26 cellular contexts compared by ENCODE assay signal in the genomic region with DNA sequence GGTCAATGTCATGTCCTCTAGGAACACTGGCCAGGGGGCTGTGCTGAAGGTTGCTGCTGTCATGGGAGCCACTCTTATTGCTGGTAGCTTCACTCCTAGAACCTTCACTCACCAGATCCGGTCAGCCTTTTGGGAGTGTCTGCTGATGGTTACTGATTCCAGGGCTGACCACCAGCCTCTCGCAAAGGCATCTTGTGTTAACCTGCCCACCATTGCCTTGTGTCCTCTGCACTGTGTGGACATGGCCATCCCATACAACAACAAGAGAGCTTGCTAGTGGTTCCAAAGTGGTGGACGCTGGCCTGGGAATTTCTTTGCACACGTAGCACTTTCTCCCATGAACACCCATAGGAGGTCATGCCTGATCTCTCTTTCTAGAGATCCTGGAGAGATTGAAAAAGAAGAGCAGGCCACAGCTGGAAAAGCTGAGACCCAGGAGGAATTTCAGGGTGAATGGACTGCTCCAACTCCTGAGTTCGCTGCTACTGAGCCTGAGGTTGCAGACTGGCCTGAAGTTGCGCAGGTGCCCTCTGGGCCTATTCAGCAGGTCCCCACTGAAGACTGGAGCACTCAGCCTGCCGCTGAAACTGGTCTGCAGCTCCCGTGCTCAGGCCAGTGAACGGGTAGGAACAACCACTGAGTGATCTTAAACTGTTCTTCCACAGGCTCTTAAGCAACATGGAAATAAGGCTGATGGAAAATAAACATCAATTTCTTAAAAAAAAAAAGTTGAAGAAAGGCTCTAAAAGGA. TPM values are rescaled to one million over a fixed set of nuclear protein-coding genes. Genes with fewer than 3 reads are reported as not detected.
DNase-seq lines count a peak whose midpoint lies in the region; ATAC-seq, FAIRE-seq and TF ChIP-seq lines count a peak whose summit lies in the region.
"Had no signal": no experiment of that assay in that cellular context is flagged by ENCODE, and none has a peak within 500 bp of the region (broad histone marks: within the 10 kb centered on the region; RNA-seq: fewer than 3 reads in every experiment).

No MANE protein-coding gene starts in this region.

- no peak overlapping the region for H3K4me3 Mint-ChIP-seq in glutamatergic neuron (ENCODE audit: unreplicated experiment)
- H3K4me3 Mint-ChIP-seq: CD4-positive, CD25-positive, alpha-beta regulatory T cell; CD8-positive, alpha-beta memory T cell; IgD-negative memory B cell had no signal

- BruUV-seq in HepG2 (replicated peaks; lab: Mats Ljungman, UMichigan), result no TSS peak

- H3K36me3 ChIP-seq in adipocyte (ENCODE audit: control insufficient read depth, insufficient read depth, low read length, severe bottlenecking) (no peaks in the 10 kb centered on the region), HepG2 (replicated peaks in 1 of 2; ENCODE audit: control insufficient read depth in 1 of 2, insufficient read depth in 2 of 2, low read length in 2 of 2) (no peaks in the 10 kb centered on the region)
- H3K36me3 ChIP-seq: BE2C had no signal

- no peak overlapping the region for H3K27ac ChIP-seq in HepG2 (ENCODE audit: extremely low read length, insufficient read depth, low read length)
- H3K27ac ChIP-seq: GM23248, HL-60 had no signal

- H3K4me2 ChIP-seq in HepG2 (ENCODE audit: low read depth, low read length), result no peak overlapping the region

- in situ Hi-C loops in HepG2 (cut with HindIII; ENCODE audit: extremely low pct_ligation_motif_present, low pct_unique_long_range_greater_than_20kb), result no loop called here

- H3K4me1 Mint-ChIP-seq in glutamatergic neuron (ENCODE audit: low read depth, unreplicated experiment), result peaks cover 4% of the 10 kb centered on the region
- H3K4me1 Mint-ChIP-seq: IgD-negative memory B cell had no signal

- POLR2A ChIA-PET in HepG2 (lab: Yijun Ruan, JAX), result no interaction called here

- DNase-seq in adipocyte (ENCODE audit: low read depth), result no peak
- DNase-seq in HepG2 (ENCODE audit: low spot score), result no peak
- DNase-seq in NCI-H146 treated with DMSO at 0.1 percent for 48 hours (lab: John Stamatoyannopoulos, UW; ENCODE audit: unreplicated experiment), result no peak
- DNase-seq in glutamatergic neuron, result no peak
- DNase-seq: ACHN; BE2C; C1 segment of cervical spinal cord; CD4-positive, CD25-positive, alpha-beta regulatory T cell; CD8-positive, alpha-beta memory T cell; COR-L47; DMS 273 treated with DMSO at 0.1 percent for 48 hours; DMS53; DND-41; EL; GM23248; HCEC 1CT; KG1 had no signal

- no peak overlapping the region for H2AFZ ChIP-seq in HepG2 (ENCODE audit: low read length)
- H2AFZ ChIP-seq: GM23248 had no signal

- no peaks in the 10 kb centered on the region for H4K20me1 ChIP-seq in HepG2 (ENCODE audit: insufficient read depth, low read length)

- intact Hi-C loops in HepG2 (cut with micrococcal nuclease; ENCODE audit: unreplicated experiment), result no loop called here

- H3K9me3 Mint-ChIP-seq in glutamatergic neuron (ENCODE audit: unreplicated experiment), result no peaks in the 10 kb centered on the region
- H3K9me3 Mint-ChIP-seq: CD4-positive, CD25-positive, alpha-beta regulatory T cell; IgD-negative memory B cell had no signal

- TF ChIP-seq EP300 in HepG2 (IDR thresholded peaks at IDR 0.05; ENCODE audit: low read depth in 2 of 2, low read length in 2 of 2) (no peak), HepG2 (CRISPR knock-in tag; IDR thresholded peaks at IDR 0.05; ENCODE audit: borderline replicate concordance) (no peak)

- no peak for TF ChIP-seq RAD21 in HepG2 (CRISPR knock-in tag; IDR thresholded peaks at IDR 0.05)

- no peak overlapping the region for H3K27ac Mint-ChIP-seq in glutamatergic neuron (ENCODE audit: unreplicated experiment)
- H3K27ac Mint-ChIP-seq: CD4-positive, CD25-positive, alpha-beta regulatory T cell; CD8-positive, alpha-beta memory T cell; IgD-negative memory B cell had no signal

- H3K79me2 ChIP-seq in HepG2 (ENCODE audit: insufficient read depth, low read length), result no peaks in the 10 kb centered on the region

- peaks cover 11% of the 10 kb centered on the region for H3K4me1 ChIP-seq in adipocyte (ENCODE audit: control insufficient read depth, insufficient read depth, low read length)
- H3K4me1 ChIP-seq in HepG2 (ENCODE audit: insufficient read depth, low read length), result peaks cover 5% of the 10 kb centered on the region
- H3K4me1 ChIP-seq: BE2C had no signal

- H3K9ac ChIP-seq in adipocyte (ENCODE audit: low read length), result no peak overlapping the region
- H3K9ac ChIP-seq in HepG2 (ENCODE audit: insufficient read depth, low read depth, low read length), result no peak overlapping the region
- H3K9ac ChIP-seq: GM23248 had no signal

- no peak for TF ChIP-seq CTCF in HepG2 (CRISPR knock-in tag; IDR thresholded peaks at IDR 0.05)
- TF ChIP-seq CTCF in glutamatergic neuron (IDR thresholded peaks at IDR 0.05; ENCODE audit: partially characterized antibody, unreplicated experiment), result no peak

- H3K4me3 ChIP-seq in adipocyte (ENCODE audit: low read length) (peak overlapping the region; percentile 14), HepG2 (replicated peaks in 1 of 3; ENCODE audit: insufficient read depth in 1 of 3, low read depth in 2 of 3, low read length in 3 of 3) (no peak overlapping the region)
- H3K4me3 ChIP-seq: GM23248 had no signal

- 51% methylated on average over 8 of the region's 9 CpGs for WGBS in HepG2 (ENCODE audit: low lambda C conversion rate)

- CTCF ChIA-PET in HepG2 (lab: Yijun Ruan, JAX; ENCODE audit: low intra/inter-chr PET ratio, low total read pairs), result no interaction called here

- H3K27me3 ChIP-seq in adipocyte (replicated peaks; ENCODE audit: control insufficient read depth, insufficient read depth, low read length) (no peaks in the 10 kb centered on the region), HepG2 (ENCODE audit: control insufficient read depth in 1 of 2, insufficient read depth in 2 of 2, low read length in 2 of 2) (peaks cover 0 to 5% of the 10 kb centered on the region in 2 experiments; a peak in 1 of 5 replicates)
- H3K27me3 ChIP-seq: BE2C had no signal

- TF ChIP-seq POLR2A in HepG2 (IDR thresholded peaks at IDR 0.05; ENCODE audit: insufficient read depth in 1 of 2, low read depth in 2 of 2, low read length in 2 of 2), result no peak

- H3K9me3 ChIP-seq in adipocyte (ENCODE audit: control insufficient read depth, low read length) (no peaks in the 10 kb centered on the region), HepG2 (ENCODE audit: low read length) (no peaks in the 10 kb centered on the region)
- H3K9me3 ChIP-seq: BE2C had no signal

- H3K36me3 Mint-ChIP-seq in glutamatergic neuron (ENCODE audit: unreplicated experiment), result no peaks in the 10 kb centered on the region
- H3K36me3 Mint-ChIP-seq: CD4-positive, CD25-positive, alpha-beta regulatory T cell; CD8-positive, alpha-beta memory T cell; IgD-negative memory B cell had no signal

- no peaks in the 10 kb centered on the region for H3K27me3 Mint-ChIP-seq in glutamatergic neuron (ENCODE audit: unreplicated experiment)

- peak; percentile 57 for ATAC-seq in HepG2
- no peak for ATAC-seq in GM21423 (IDR thresholded peaks at IDR 0.05; ENCODE audit: unreplicated experiment)

- FAIRE-seq in HepG2 (lab: Jason Lieb, UNC), result no peak
- FAIRE-seq: A204.1, G401.6, GM12891, GM19239, H54 had no signal

RNA-seq across cellular contexts. Expression of a gene that starts 18.7 kb away (rescaled TPM):
- total RNA-seq in HepG2 (2016; rRNA removed; fragmentation: Illumina TruSeq; extraction: Trizol) (not detected in 2 replicates), glutamatergic neuron (ENCODE audit: unreplicated experiment) (not detected)
- total RNA-seq in HepG2 (2016; cell fraction: cytosol; rRNA removed; fragmentation: Illumina TruSeq; extraction: Trizol; ENCODE audit: low read depth), result not detected in 2 replicates
- not detected in 2 replicates for total RNA-seq in HepG2 (2016; cell fraction: insoluble cytoplasmic fraction; rRNA removed; fragmentation: Illumina TruSeq; extraction: Trizol)
- total RNA-seq in HepG2 (2016; cell fraction: membrane; rRNA removed; fragmentation: Illumina TruSeq; extraction: Trizol), result not detected in 2 replicates
- total RNA-seq in HepG2 (2016; cell fraction: nucleus; rRNA removed; fragmentation: Illumina TruSeq; extraction: Trizol), result not detected in 2 replicates
- polyA plus RNA-seq in HepG2 (2011; rRNA removed), result not detected in 2 replicates
- polyA plus RNA-seq in HepG2 (2011; cell fraction: cytosol; rRNA removed), result not detected in 2 replicates
- not detected in 2 replicates for polyA plus RNA-seq in HepG2 (2011; cell fraction: nucleus; rRNA removed)
- polyA plus RNA-seq in HepG2 (2012), result not detected in 2 replicates
- not detected in 2 replicates for polyA plus RNA-seq in HepG2 (2016; cell fraction: cytosol; fragmentation: Illumina TruSeq; extraction: Trizol; ENCODE audit: low read depth)
- not detected in 2 replicates for polyA plus RNA-seq in HepG2 (2016; cell fraction: insoluble cytoplasmic fraction; fragmentation: Illumina TruSeq; extraction: Trizol; ENCODE audit: low read depth)
- not detected in 2 replicates for polyA plus RNA-seq in HepG2 (2016; cell fraction: membrane; fragmentation: Illumina TruSeq; extraction: Trizol; ENCODE audit: low read depth)
- not detected in 2 replicates for polyA plus RNA-seq in HepG2 (2016; cell fraction: nucleus; fragmentation: Illumina TruSeq; extraction: Trizol; ENCODE audit: insufficient read depth, low read depth)
- not detected in 2 replicates for polyA minus RNA-seq in HepG2 (2011; rRNA and poly(A)+ RNA removed; ENCODE audit: low replicate concordance)
- not detected in 2 replicates for polyA minus RNA-seq in HepG2 (2011; cell fraction: cytosol; rRNA and poly(A)+ RNA removed)
- not detected in 2 replicates for polyA minus RNA-seq in HepG2 (2011; cell fraction: nucleus; rRNA and poly(A)+ RNA removed)
- total RNA-seq: CD4-positive, CD25-positive, alpha-beta regulatory T cell; CD8-positive, alpha-beta memory T cell; GM23248; HT1080 had no signal
- polyA plus RNA-seq: CD4-positive, CD25-positive, alpha-beta regulatory T cell; CD8-positive, alpha-beta memory T cell; GM23248; IgD-negative memory B cell had no signal

RNA-seq across cellular contexts. Expression of a gene that starts 45.1 kb away (rescaled TPM):
- total RNA-seq in HepG2 (2016; rRNA removed; fragmentation: Illumina TruSeq; extraction: Trizol) (not detected in 2 replicates), glutamatergic neuron (ENCODE audit: unreplicated experiment) (not detected)
- total RNA-seq in HepG2 (2016; cell fraction: cytosol; rRNA removed; fragmentation: Illumina TruSeq; extraction: Trizol; ENCODE audit: low read depth), result not detected in 2 replicates
- total RNA-seq in HepG2 (2016; cell fraction: insoluble cytoplasmic fraction; rRNA removed; fragmentation: Illumina TruSeq; extraction: Trizol), result not detected in 2 replicates
- total RNA-seq in HepG2 (2016; cell fraction: membrane; rRNA removed; fragmentation: Illumina TruSeq; extraction: Trizol), result not detected in 2 replicates
- not detected in 2 replicates for total RNA-seq in HepG2 (2016; cell fraction: nucleus; rRNA removed; fragmentation: Illumina TruSeq; extraction: Trizol)
- polyA plus RNA-seq in HepG2 (2011; rRNA removed), result not detected in 2 replicates
- polyA plus RNA-seq in HepG2 (2011; cell fraction: cytosol; rRNA removed), result not detected in 2 replicates
- not detected in 2 replicates for polyA plus RNA-seq in HepG2 (2011; cell fraction: nucleus; rRNA removed)
- polyA plus RNA-seq in HepG2 (2012), result not detected in 2 replicates
- not detected in 2 replicates for polyA plus RNA-seq in HepG2 (2016; cell fraction: cytosol; fragmentation: Illumina TruSeq; extraction: Trizol; ENCODE audit: low read depth)
- not detected in 2 replicates for polyA plus RNA-seq in HepG2 (2016; cell fraction: insoluble cytoplasmic fraction; fragmentation: Illumina TruSeq; extraction: Trizol; ENCODE audit: low read depth)
- not detected in 2 replicates for polyA plus RNA-seq in HepG2 (2016; cell fraction: membrane; fragmentation: Illumina TruSeq; extraction: Trizol; ENCODE audit: low read depth)
- not detected in 2 replicates for polyA plus RNA-seq in HepG2 (2016; cell fraction: nucleus; fragmentation: Illumina TruSeq; extraction: Trizol; ENCODE audit: insufficient read depth, low read depth)
- not detected in 2 replicates for polyA minus RNA-seq in HepG2 (2011; rRNA and poly(A)+ RNA removed; ENCODE audit: low replicate concordance)
- polyA minus RNA-seq in HepG2 (2011; cell fraction: cytosol; rRNA and poly(A)+ RNA removed), result not detected in 2 replicates
- polyA minus RNA-seq in HepG2 (2011; cell fraction: nucleus; rRNA and poly(A)+ RNA removed), result not detected in 2 replicates
- total RNA-seq: CD4-positive, CD25-positive, alpha-beta regulatory T cell; CD8-positive, alpha-beta memory T cell; GM23248; HT1080 had no signal
- polyA plus RNA-seq: CD4-positive, CD25-positive, alpha-beta regulatory T cell; CD8-positive, alpha-beta memory T cell; GM23248; IgD-negative memory B cell had no signal

RNA-seq across cellular contexts. Expression of a gene that starts 46.4 kb away (rescaled TPM):
- total RNA-seq in HepG2 (2016; rRNA removed; fragmentation: Illumina TruSeq; extraction: Trizol) (1,077 and 1,654 TPM in 2 replicates), glutamatergic neuron (ENCODE audit: unreplicated experiment) (308 TPM)
- 96.9 and 104 TPM in 2 replicates for total RNA-seq in HepG2 (2016; cell fraction: cytosol; rRNA removed; fragmentation: Illumina TruSeq; extraction: Trizol; ENCODE audit: low read depth)
- 1,083 and 1,679 TPM in 2 replicates for total RNA-seq in HepG2 (2016; cell fraction: insoluble cytoplasmic fraction; rRNA removed; fragmentation: Illumina TruSeq; extraction: Trizol)
- total RNA-seq in HepG2 (2016; cell fraction: membrane; rRNA removed; fragmentation: Illumina TruSeq; extraction: Trizol), result 314 and 331 TPM in 2 replicates
- total RNA-seq in HepG2 (2016; cell fraction: nucleus; rRNA removed; fragmentation: Illumina TruSeq; extraction: Trizol), result 500 TPM in 2 replicates
- polyA plus RNA-seq in HepG2 (2011; rRNA removed), result 258 and 312 TPM in 2 replicates
- 157 and 214 TPM in 2 replicates for polyA plus RNA-seq in HepG2 (2011; cell fraction: cytosol; rRNA removed)
- 167 and 204 TPM in 2 replicates for polyA plus RNA-seq in HepG2 (2011; cell fraction: nucleus; rRNA removed)
- 217 and 288 TPM in 2 replicates for polyA plus RNA-seq in HepG2 (2012)
- 73.2 and 78.3 TPM in 2 replicates for polyA plus RNA-seq in HepG2 (2016; cell fraction: cytosol; fragmentation: Illumina TruSeq; extraction: Trizol; ENCODE audit: low read depth)
- polyA plus RNA-seq in HepG2 (2016; cell fraction: insoluble cytoplasmic fraction; fragmentation: Illumina TruSeq; extraction: Trizol; ENCODE audit: low read depth), result 1,387 and 1,488 TPM in 2 replicates
- polyA plus RNA-seq in HepG2 (2016; cell fraction: membrane; fragmentation: Illumina TruSeq; extraction: Trizol; ENCODE audit: low read depth), result 191 and 213 TPM in 2 replicates
- polyA plus RNA-seq in HepG2 (2016; cell fraction: nucleus; fragmentation: Illumina TruSeq; extraction: Trizol; ENCODE audit: insufficient read depth, low read depth), result 593 and 621 TPM in 2 replicates
- polyA minus RNA-seq in HepG2 (2011; rRNA and poly(A)+ RNA removed; ENCODE audit: low replicate concordance), result 68.1 and 135 TPM in 2 replicates
- 164 and 173 TPM in 2 replicates for polyA minus RNA-seq in HepG2 (2011; cell fraction: cytosol; rRNA and poly(A)+ RNA removed)
- 247 and 293 TPM in 2 replicates for polyA minus RNA-seq in HepG2 (2011; cell fraction: nucleus; rRNA and poly(A)+ RNA removed)

RNA-seq across cellular contexts. Expression of a gene that starts 57.5 kb away (rescaled TPM):
- total RNA-seq in HepG2 (2016; rRNA removed; fragmentation: Illumina TruSeq; extraction: Trizol), result 21.7 and 24.4 TPM in 2 replicates
- 5.9 and 6.9 TPM in 2 replicates for total RNA-seq in HepG2 (2016; cell fraction: cytosol; rRNA removed; fragmentation: Illumina TruSeq; extraction: Trizol; ENCODE audit: low read depth)
- total RNA-seq in HepG2 (2016; cell fraction: insoluble cytoplasmic fraction; rRNA removed; fragmentation: Illumina TruSeq; extraction: Trizol), result 20.5 and 24.0 TPM in 2 replicates
- 7.4 and 8.2 TPM in 2 replicates for total RNA-seq in HepG2 (2016; cell fraction: membrane; rRNA removed; fragmentation: Illumina TruSeq; extraction: Trizol)
- total RNA-seq in HepG2 (2016; cell fraction: nucleus; rRNA removed; fragmentation: Illumina TruSeq; extraction: Trizol), result 33.7 and 38.5 TPM in 2 replicates
- 15.8 and 20.2 TPM in 2 replicates for polyA plus RNA-seq in HepG2 (2011; rRNA removed)
- polyA plus RNA-seq in HepG2 (2011; cell fraction: cytosol; rRNA removed), result 7.0 and 10.6 TPM in 2 replicates
- polyA plus RNA-seq in HepG2 (2011; cell fraction: nucleus; rRNA removed), result 21.3 and 21.9 TPM in 2 replicates
- 13.3 and 15.2 TPM in 2 replicates for polyA plus RNA-seq in HepG2 (2012)
- polyA plus RNA-seq in HepG2 (2016; cell fraction: cytosol; fragmentation: Illumina TruSeq; extraction: Trizol; ENCODE audit: low read depth), result 0.29 and 0.55 TPM in 2 replicates
- polyA plus RNA-seq in HepG2 (2016; cell fraction: insoluble cytoplasmic fraction; fragmentation: Illumina TruSeq; extraction: Trizol; ENCODE audit: low read depth), result 11.0 and 11.9 TPM in 2 replicates
- 1.1 and 1.2 TPM in 2 replicates for polyA plus RNA-seq in HepG2 (2016; cell fraction: membrane; fragmentation: Illumina TruSeq; extraction: Trizol; ENCODE audit: low read depth)
- 25.9 and 28.2 TPM in 2 replicates for polyA plus RNA-seq in HepG2 (2016; cell fraction: nucleus; fragmentation: Illumina TruSeq; extraction: Trizol; ENCODE audit: insufficient read depth, low read depth)
- 27.0 and 45.7 TPM in 2 replicates for polyA minus RNA-seq in HepG2 (2011; rRNA and poly(A)+ RNA removed; ENCODE audit: low replicate concordance)
- 23.4 and 27.2 TPM in 2 replicates for polyA minus RNA-seq in HepG2 (2011; cell fraction: cytosol; rRNA and poly(A)+ RNA removed)
- 130 and 131 TPM in 2 replicates for polyA minus RNA-seq in HepG2 (2011; cell fraction: nucleus; rRNA and poly(A)+ RNA removed)
- 46.8 TPM for total RNA-seq in glutamatergic neuron (ENCODE audit: unreplicated experiment)
